1 cellular context compared by ENCODE assay signal in the genomic region with DNA sequence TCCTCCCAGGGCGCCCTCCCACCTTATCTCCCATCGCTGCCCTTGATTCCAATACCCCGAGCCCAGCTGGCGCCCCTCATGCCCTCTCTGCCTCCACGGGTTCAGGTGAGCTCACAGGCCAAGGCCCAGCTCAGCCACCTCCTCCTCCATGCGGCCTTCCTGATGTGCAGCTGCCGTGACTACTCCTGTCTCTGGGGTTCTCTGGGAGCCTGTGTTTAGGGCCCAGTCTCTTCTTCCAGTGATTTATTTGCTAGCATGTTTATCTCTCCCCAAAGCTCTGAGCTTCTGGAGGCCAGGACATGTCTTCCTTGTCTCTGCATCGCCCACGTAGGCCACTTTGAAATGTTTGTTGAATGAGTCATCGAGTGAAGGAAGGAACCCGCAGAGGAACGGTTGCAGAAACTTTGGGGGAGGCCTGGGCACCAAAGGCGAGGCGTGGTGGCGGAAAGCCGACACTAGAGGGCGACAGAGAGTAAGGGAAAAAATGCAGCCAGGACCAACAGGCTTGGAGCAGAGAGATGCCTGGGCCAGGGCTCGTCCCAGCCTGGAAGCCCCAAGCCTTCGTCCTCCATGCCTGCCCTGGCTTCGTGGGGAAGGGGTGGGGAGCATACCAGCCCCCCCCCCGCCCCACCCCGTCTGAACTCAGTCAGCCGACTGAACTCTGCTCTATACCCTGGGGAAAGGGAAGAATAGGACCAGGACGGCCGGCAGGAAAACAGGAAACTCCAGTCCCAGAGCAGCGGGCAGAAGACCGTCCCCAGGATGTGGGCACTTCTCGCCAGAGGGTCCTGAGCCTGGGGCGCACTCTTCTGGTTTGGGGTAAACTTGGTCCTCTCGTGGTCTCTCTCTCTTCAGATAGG.
A peak's percentile ranks its signal among the peaks of the same experiment; 100 is the strongest.
TF ChIP-seq lines count a peak whose summit lies in the region.

No MANE protein-coding gene starts in this region.

TF ChIP-seq in K562, 482 proteins besides CTCF, POLR2A, EP300 and RAD21 (continued from another document and continues in another):
- TF ChIP-seq CREBBP (IDR thresholded peaks at IDR 0.05; ENCODE audit: low read depth, low read length) (no peak), MTA1 (IDR thresholded peaks at IDR 0.05; ENCODE audit: borderline replicate concordance) (peak; percentile 55; the same call in 1 of the 2 replicates), ZC3H8 (IDR thresholded peaks at IDR 0.05) (no peak), ARHGAP35 (IDR thresholded peaks at IDR 0.05; ENCODE audit: partially characterized antibody) (peak; percentile 70), GATA2 (CRISPR knock-in tag; IDR thresholded peaks at IDR 0.05) (peak; percentile 56; the same call in 1 of the 2 replicates), ZNF232 (CRISPR knock-in tag; IDR thresholded peaks at IDR 0.05) (no peak), YY1 (IDR thresholded peaks at IDR 0.05; ENCODE audit: borderline replicate concordance in 1 of 3, control insufficient read depth in 1 of 3, extremely low read depth in 1 of 3, insufficient read depth in 3 of 3, insufficient read length in 1 of 3, insufficient replicate concordance in 2 of 3, low read depth in 1 of 3, low read length in 2 of 3) (peak in 1 of 3 experiments; percentile 37), ZKSCAN1 (IDR thresholded peaks at IDR 0.05; ENCODE audit: low read depth, low read length) (no peak), KLF16 (IDR thresholded peaks at IDR 0.05) (peak; percentile 70), U2AF2 (optimal IDR thresholded peaks at IDR 0.05; ENCODE audit: low read depth, low read length) (no peak), CBX5 (IDR thresholded peaks at IDR 0.05; ENCODE audit: borderline replicate concordance, low read depth) (no peak), CBX3 (IDR thresholded peaks at IDR 0.05; ENCODE audit: borderline replicate concordance in 1 of 2, low read length in 2 of 2) (peak in 1 of 2 experiments; percentile 84; a peak in 2 of 3 replicates), CHCHD3 (CRISPR knock-in tag; IDR thresholded peaks at IDR 0.05) (no peak), ZNF224 (CRISPR knock-in tag; IDR thresholded peaks at IDR 0.05) (no peak), TCF3 (CRISPR knock-in tag; IDR thresholded peaks at IDR 0.05) (peak; percentile 75), ZNF133 (CRISPR knock-in tag; IDR thresholded peaks at IDR 0.05) (no peak), ZEB2 (IDR thresholded peaks at IDR 0.05) (peak; percentile 80), ZFP1 (CRISPR knock-in tag; IDR thresholded peaks at IDR 0.05) (no peak), JUNB (CRISPR knock-in tag; conservative IDR thresholded peaks at IDR 0.05) (peak; percentile 85), MCM5 (IDR thresholded peaks at IDR 0.05; ENCODE audit: low read depth) (no peak), ZNF586 (CRISPR knock-in tag; conservative IDR thresholded peaks at IDR 0.05) (no peak), HDAC6 (IDR thresholded peaks at IDR 0.05; ENCODE audit: low read depth, low read length) (no peak), SMARCB1 (IDR thresholded peaks at IDR 0.05; ENCODE audit: insufficient read length, low read depth) (no peak), ZSCAN32 (CRISPR knock-in tag; IDR thresholded peaks at IDR 0.05) (no peak), HNRNPK (IDR thresholded peaks at IDR 0.05; ENCODE audit: low read depth, low read length, poor library complexity, severe bottlenecking) (no peak), GABPB1 (CRISPR knock-in tag; IDR thresholded peaks at IDR 0.05) (peak; percentile 63; the same call in 1 of the 2 replicates), NCOA1 (IDR thresholded peaks at IDR 0.05; ENCODE audit: low read depth) (no peak; the same call in 1 of the 2 replicates), SMARCA5 (IDR thresholded peaks at IDR 0.05) (peak; percentile 98), RNF2 (IDR thresholded peaks at IDR 0.05) (peak; percentile 81), PHF8 (IDR thresholded peaks at IDR 0.05; ENCODE audit: borderline replicate concordance, low read length) (peak; percentile 40; the same call in 1 of the 2 replicates), BHLHE40 (IDR thresholded peaks at IDR 0.05; ENCODE audit: low read length) (peak; percentile 20; the same call in 1 of the 2 replicates), RHOXF2B (CRISPR knock-in tag; conservative IDR thresholded peaks at IDR 0.05) (no peak), CBX1 (IDR thresholded peaks at IDR 0.05; ENCODE audit: low read depth) (peak; percentile 89; the same call in 1 of the 2 replicates), ZNF384 (IDR thresholded peaks at IDR 0.05; ENCODE audit: low read depth, low read length) (peak; percentile 57), NCOA6 (IDR thresholded peaks at IDR 0.05) (no peak), SMAD3 (CRISPR knock-in tag; conservative IDR thresholded peaks at IDR 0.05) (no peak), LEF1 (IDR thresholded peaks at IDR 0.05) (peak; percentile 83), ARNT (IDR thresholded peaks at IDR 0.05) (peak; percentile 65 to 90; a peak in 3 of 4 replicates), ZNF175 (CRISPR knock-in tag; IDR thresholded peaks at IDR 0.05; ENCODE audit: low read depth) (no peak), MEF2A (IDR thresholded peaks at IDR 0.05; ENCODE audit: control insufficient read depth, low read depth, low read length) (0 out of 2 replicates have a peak, but pooled peaks have one; percentile 27)
- TF ChIP-seq, protein P1, sequence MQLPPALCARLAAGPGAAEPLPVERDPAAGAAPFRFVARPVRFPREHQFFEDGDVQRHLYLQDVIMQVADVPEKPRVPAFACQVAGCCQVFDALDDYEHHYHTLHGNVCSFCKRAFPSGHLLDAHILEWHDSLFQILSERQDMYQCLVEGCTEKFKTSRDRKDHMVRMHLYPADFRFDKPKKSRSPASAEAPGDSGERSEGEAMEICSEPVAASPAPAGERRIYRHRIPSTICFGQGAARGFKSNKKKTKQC (CRISPR knock-in tag; IDR thresholded peaks at IDR 0.05) = peak; percentile 52; the same call in 1 of the 2 replicates
- TF ChIP-seq, protein P2, sequence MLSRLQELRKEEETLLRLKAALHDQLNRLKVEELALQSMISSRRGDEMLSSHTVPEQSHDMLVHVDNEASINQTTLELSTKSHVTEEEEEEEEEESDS (CRISPR knock-in tag; IDR thresholded peaks at IDR 0.05) = no peak
- TF ChIP-seq, protein P3, sequence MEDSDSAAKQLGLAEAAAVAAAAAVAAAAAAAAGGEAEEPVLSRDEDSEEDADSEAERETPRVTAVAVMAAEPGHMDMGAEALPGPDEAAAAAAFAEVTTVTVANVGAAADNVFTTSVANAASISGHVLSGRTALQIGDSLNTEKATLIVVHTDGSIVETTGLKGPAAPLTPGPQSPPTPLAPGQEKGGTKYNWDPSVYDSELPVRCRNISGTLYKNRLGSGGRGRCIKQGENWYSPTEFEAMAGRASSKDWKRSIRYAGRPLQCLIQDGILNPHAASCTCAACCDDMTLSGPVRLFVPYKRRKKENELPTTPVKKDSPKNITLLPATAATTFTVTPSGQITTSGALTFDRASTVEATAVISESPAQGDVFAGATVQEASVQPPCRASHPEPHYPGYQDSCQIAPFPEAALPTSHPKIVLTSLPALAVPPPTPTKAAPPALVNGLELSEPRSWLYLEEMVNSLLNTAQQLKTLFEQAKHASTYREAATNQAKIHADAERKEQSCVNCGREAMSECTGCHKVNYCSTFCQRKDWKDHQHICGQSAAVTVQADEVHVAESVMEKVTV (CRISPR knock-in tag; IDR thresholded peaks at IDR 0.05) = peak; percentile 92
- TF ChIP-seq, protein P4, sequence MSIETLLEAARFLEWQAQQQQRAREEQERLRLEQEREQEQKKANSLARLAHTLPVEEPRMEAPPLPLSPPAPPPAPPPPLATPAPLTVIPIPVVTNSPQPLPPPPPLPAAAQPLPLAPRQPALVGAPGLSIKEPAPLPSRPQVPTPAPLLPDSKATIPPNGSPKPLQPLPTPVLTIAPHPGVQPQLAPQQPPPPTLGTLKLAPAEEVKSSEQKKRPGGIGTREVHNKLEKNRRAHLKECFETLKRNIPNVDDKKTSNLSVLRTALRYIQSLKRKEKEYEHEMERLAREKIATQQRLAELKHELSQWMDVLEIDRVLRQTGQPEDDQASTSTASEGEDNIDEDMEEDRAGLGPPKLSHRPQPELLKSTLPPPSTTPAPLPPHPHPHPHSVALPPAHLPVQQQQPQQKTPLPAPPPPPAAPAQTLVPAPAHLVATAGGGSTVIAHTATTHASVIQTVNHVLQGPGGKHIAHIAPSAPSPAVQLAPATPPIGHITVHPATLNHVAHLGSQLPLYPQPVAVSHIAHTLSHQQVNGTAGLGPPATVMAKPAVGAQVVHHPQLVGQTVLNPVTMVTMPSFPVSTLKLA (conservative IDR thresholded peaks at IDR 0.05) = peak in 1 of 2 experiments; percentile 74; a peak in 2 of 4 replicates
- TF ChIP-seq, protein P5, sequence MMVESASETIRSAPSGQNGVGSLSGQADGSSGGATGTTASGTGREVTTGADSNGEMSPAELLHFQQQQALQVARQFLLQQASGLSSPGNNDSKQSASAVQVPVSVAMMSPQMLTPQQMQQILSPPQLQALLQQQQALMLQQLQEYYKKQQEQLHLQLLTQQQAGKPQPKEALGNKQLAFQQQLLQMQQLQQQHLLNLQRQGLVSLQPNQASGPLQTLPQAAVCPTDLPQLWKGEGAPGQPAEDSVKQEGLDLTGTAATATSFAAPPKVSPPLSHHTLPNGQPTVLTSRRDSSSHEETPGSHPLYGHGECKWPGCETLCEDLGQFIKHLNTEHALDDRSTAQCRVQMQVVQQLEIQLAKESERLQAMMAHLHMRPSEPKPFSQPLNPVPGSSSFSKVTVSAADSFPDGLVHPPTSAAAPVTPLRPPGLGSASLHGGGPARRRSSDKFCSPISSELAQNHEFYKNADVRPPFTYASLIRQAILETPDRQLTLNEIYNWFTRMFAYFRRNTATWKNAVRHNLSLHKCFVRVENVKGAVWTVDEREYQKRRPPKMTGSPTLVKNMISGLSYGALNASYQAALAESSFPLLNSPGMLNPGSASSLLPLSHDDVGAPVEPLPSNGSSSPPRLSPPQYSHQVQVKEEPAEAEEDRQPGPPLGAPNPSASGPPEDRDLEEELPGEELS (CRISPR knock-in tag; IDR thresholded peaks at IDR 0.05; ENCODE audit: borderline replicate concordance) = no peak
- TF ChIP-seq, protein P6, sequence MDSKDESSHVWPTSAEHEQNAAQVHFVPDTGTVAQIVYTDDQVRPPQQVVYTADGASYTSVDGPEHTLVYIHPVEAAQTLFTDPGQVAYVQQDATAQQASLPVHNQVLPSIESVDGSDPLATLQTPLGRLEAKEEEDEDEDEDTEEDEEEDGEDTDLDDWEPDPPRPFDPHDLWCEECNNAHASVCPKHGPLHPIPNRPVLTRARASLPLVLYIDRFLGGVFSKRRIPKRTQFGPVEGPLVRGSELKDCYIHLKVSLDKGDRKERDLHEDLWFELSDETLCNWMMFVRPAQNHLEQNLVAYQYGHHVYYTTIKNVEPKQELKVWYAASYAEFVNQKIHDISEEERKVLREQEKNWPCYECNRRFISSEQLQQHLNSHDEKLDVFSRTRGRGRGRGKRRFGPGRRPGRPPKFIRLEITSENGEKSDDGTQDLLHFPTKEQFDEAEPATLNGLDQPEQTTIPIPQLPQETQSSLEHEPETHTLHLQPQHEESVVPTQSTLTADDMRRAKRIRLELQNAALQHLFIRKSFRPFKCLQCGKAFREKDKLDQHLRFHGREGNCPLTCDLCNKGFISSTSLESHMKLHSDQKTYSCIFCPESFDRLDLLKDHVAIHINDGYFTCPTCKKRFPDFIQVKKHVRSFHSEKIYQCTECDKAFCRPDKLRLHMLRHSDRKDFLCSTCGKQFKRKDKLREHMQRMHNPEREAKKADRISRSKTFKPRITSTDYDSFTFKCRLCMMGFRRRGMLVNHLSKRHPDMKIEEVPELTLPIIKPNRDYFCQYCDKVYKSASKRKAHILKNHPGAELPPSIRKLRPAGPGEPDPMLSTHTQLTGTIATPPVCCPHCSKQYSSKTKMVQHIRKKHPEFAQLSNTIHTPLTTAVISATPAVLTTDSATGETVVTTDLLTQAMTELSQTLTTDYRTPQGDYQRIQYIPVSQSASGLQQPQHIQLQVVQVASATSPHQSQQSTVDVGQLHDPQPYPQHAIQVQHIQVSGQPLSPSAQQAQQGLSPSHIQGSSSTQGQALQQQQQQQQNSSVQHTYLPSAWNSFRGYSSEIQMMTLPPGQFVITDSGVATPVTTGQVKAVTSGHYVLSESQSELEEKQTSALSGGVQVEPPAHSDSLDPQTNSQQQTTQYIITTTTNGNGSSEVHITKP (IDR thresholded peaks at IDR 0.05; ENCODE audit: partially characterized antibody) = peak; percentile 45
- TF ChIP-seq, protein P7, sequence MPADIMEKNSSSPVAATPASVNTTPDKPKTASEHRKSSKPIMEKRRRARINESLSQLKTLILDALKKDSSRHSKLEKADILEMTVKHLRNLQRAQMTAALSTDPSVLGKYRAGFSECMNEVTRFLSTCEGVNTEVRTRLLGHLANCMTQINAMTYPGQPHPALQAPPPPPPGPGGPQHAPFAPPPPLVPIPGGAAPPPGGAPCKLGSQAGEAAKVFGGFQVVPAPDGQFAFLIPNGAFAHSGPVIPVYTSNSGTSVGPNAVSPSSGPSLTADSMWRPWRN (IDR thresholded peaks at IDR 0.05; ENCODE audit: low read depth) = 0 out of 2 replicates have a peak, but pooled peaks have one; percentile 44
- TF ChIP-seq, protein P8, sequence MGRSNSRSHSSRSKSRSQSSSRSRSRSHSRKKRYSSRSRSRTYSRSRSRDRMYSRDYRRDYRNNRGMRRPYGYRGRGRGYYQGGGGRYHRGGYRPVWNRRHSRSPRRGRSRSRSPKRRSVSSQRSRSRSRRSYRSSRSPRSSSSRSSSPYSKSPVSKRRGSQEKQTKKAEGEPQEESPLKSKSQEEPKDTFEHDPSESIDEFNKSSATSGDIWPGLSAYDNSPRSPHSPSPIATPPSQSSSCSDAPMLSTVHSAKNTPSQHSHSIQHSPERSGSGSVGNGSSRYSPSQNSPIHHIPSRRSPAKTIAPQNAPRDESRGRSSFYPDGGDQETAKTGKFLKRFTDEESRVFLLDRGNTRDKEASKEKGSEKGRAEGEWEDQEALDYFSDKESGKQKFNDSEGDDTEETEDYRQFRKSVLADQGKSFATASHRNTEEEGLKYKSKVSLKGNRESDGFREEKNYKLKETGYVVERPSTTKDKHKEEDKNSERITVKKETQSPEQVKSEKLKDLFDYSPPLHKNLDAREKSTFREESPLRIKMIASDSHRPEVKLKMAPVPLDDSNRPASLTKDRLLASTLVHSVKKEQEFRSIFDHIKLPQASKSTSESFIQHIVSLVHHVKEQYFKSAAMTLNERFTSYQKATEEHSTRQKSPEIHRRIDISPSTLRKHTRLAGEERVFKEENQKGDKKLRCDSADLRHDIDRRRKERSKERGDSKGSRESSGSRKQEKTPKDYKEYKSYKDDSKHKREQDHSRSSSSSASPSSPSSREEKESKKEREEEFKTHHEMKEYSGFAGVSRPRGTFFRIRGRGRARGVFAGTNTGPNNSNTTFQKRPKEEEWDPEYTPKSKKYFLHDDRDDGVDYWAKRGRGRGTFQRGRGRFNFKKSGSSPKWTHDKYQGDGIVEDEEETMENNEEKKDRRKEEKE (IDR thresholded peaks at IDR 0.05; ENCODE audit: borderline replicate concordance in 1 of 2, control insufficient read depth in 1 of 2, low read depth in 2 of 2, low read length in 1 of 2) = no peak
- TF ChIP-seq, protein P9, sequence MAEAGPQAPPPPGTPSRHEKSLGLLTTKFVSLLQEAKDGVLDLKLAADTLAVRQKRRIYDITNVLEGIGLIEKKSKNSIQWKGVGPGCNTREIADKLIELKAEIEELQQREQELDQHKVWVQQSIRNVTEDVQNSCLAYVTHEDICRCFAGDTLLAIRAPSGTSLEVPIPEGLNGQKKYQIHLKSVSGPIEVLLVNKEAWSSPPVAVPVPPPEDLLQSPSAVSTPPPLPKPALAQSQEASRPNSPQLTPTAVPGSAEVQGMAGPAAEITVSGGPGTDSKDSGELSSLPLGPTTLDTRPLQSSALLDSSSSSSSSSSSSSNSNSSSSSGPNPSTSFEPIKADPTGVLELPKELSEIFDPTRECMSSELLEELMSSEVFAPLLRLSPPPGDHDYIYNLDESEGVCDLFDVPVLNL (CRISPR knock-in tag; IDR thresholded peaks at IDR 0.05; ENCODE audit: low read depth) = no peak
